Comparison of ENCODE assay signal across 8 cellular contexts in the genomic region with DNA sequence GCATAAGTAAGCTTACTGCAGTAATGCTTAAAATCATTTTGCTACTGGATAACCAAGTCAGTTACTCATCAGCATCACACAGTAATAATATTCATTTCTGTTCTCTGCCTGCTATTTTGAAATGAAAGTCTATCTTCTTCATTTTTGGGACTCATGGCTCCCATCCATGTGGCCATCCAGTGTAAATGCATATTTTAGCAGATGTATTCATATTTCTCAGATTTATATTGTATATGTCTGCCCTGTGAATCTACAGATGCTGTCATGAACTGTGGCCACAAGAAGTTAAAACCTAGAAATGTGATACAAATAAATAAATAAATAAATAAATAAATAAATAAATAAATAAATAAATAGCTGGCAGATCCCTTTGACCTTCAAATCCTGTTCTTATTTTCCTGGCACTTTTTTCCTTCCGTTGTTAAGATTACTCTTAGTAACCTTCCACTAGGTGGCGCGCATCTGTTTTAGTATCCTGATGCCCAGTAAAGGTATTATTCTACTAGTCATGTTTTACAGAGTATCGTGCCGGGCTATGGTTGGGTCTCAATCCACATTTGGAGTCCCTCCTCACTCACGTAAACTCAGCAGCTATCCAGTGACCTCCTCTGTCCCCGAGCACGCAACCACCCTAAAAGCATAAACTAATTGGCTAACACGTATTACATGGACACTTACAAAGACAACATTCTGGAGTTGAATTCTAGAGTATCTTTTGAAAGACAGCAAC.
DNase-seq lines count a peak whose midpoint lies in the region; ATAC-seq and TF ChIP-seq lines count a peak whose summit lies in the region.

No MANE protein-coding gene starts in this region.

- intact Hi-C loops in Right ventricle myocardium superior (cut with DNase I), result loop anchor here (5.0 kb wide), 1 partner anchor 150 kb away; no protein-coding TSS in a partner anchor
- intact Hi-C loops in Right ventricle myocardium inferior (cut with DNase I), result loop anchor here (5.0 kb wide), 1 partner anchor 150 kb away; no protein-coding TSS in a partner anchor

- no peak overlapping the region for H3K4me2 ChIP-seq in Loucy (ENCODE audit: low read depth, low read length, poor library complexity, severe bottlenecking)

- H3K9me3 ChIP-seq in Loucy (ENCODE audit: insufficient read depth, low read depth, low read length) (no peaks in the 10 kb centered on the region), upper lobe of left lung (no peaks in the 10 kb centered on the region)

- TF ChIP-seq POLR2A in upper lobe of left lung (IDR thresholded peaks at IDR 0.05), result no peak

- H4K20me1 ChIP-seq in Loucy (ENCODE audit: insufficient read depth, low read length, poor library complexity, severe bottlenecking), result no peaks in the 10 kb centered on the region

- H3K4me1 ChIP-seq in Loucy (ENCODE audit: insufficient read depth, low read length, poor library complexity, severe bottlenecking) (peaks cover 14% of the 10 kb centered on the region), upper lobe of left lung (peaks cover 0 to 10% (median 2%) of the 10 kb centered on the region in 4 donors)

- no peak overlapping the region for H2AFZ ChIP-seq in Loucy (ENCODE audit: low read length)

- no peak overlapping the region for H3K27ac ChIP-seq in upper lobe of left lung

- DNase-seq in Right ventricle myocardium superior, result peak; percentile 44
- DNase-seq in Right ventricle myocardium inferior (ENCODE audit: missing footprints), result no peak
- DNase-seq in RPMI8226, result peak; percentile 54
- peak; percentile 79 for DNase-seq in activated T-cell treated with anti-CD3 and anti-CD28 coated beads, Interleukin-2, amount 50 U/mL, for 48 hours
- peak; percentile 88 for DNase-seq in fibroblast of pulmonary artery (ENCODE audit: low read depth)
- peak; percentile 82 for DNase-seq in omental fat pad (ENCODE audit: low spot score)
- peak in 1 of 2 donors; percentile 72 for DNase-seq in upper lobe of left lung

- H3K9me2 ChIP-seq in Loucy (replicated peaks; ENCODE audit: low read depth, low read length), result no peaks in the 10 kb centered on the region

- H3K4me3 ChIP-seq in Loucy (ENCODE audit: low read length, poor library complexity, severe bottlenecking) (no peak overlapping the region), fibroblast of pulmonary artery (replicated peaks; ENCODE audit: low read depth, low read length) (no peak overlapping the region), upper lobe of left lung (no peak overlapping the region)

- H3K79me2 ChIP-seq in Loucy (ENCODE audit: insufficient read depth, low read length), result no peaks in the 10 kb centered on the region

- ATAC-seq in Right ventricle myocardium superior (ENCODE audit: poor library complexity) (no peak), Right ventricle myocardium inferior (no peak), omental fat pad (ENCODE audit: low FRiP score) (no peak), upper lobe of left lung (ENCODE audit: low FRiP score in 2 of 2) (peak in 1 of 2 donors; percentile 68)

- H3K9ac ChIP-seq in Loucy (ENCODE audit: low read depth, low read length, poor library complexity, severe bottlenecking), result no peak overlapping the region

- TF ChIP-seq EP300 in upper lobe of left lung (IDR thresholded peaks at IDR 0.05), result no peak

- no peaks in the 10 kb centered on the region for H3F3A ChIP-seq in Loucy (ENCODE audit: low read depth)

- TF ChIP-seq CTCF in Loucy (conservative IDR thresholded peaks at IDR 0.05; ENCODE audit: low read length), result peak; percentile 63
- TF ChIP-seq CTCF in fibroblast of pulmonary artery (IDR thresholded peaks at IDR 0.05; ENCODE audit: low read length, missing control alignments), result peak; percentile 64
- TF ChIP-seq CTCF in omental fat pad (IDR thresholded peaks at IDR 0.05), result no peak
- TF ChIP-seq CTCF in upper lobe of left lung (IDR thresholded peaks at IDR 0.05), result peak in 5 of 6 experiments; percentile 43 to 62 (median 47)

- WGBS in upper lobe of left lung, 2 donors, result 43 to 47% methylated on average over 9 of the region's 9 CpGs

- H3K36me3 ChIP-seq in Loucy (ENCODE audit: insufficient read depth, low read length) (no peaks in the 10 kb centered on the region), upper lobe of left lung (no peaks in the 10 kb centered on the region)

- no peaks in the 10 kb centered on the region for H3K27me3 ChIP-seq in Loucy (ENCODE audit: insufficient read depth, low read length, poor library complexity, severe bottlenecking)
- no peaks in the 10 kb centered on the region for H3K27me3 ChIP-seq in upper lobe of left lung

Comparison
In these comparisons a context has a peak if more than half of its experiments do, and no peak if none do; other contexts are left out.
1. CTCF ChIP-seq: peak in Loucy (single experiment), fibroblast of pulmonary artery (single experiment) and upper lobe of left lung (5 of 6); none in omental fat pad (0 of 3).